In genomic region chr19:46746281-46746965, GRCh38 we compare ENCODE assay signal across 7 cellular contexts. TPM values are rescaled to one million over a fixed set of nuclear protein-coding genes. Genes with fewer than 3 reads are reported as not detected.
DNase-seq lines count a peak whose midpoint lies in the region; ATAC-seq and TF ChIP-seq lines count a peak whose summit lies in the region.

TSS of gene STRN4 (minus strand) at chr19:46746450. CDS start at chr19:46746430, 20 bp downstream.

- peak within 1 kb of the TSS; percentile 92 for H3K27ac Mint-ChIP-seq in neural progenitor cell

- no peaks in the 10 kb centered on the region for H3K9me3 ChIP-seq in OCI-LY7 (ENCODE audit: low read length)
- H3K9me3 ChIP-seq in neural progenitor cell (ENCODE audit: low read depth), result no peaks in the 10 kb centered on the region
- H3K9me3 ChIP-seq in tibial nerve, result no peaks in the 10 kb centered on the region

- TF ChIP-seq EP300 in tibial nerve (IDR thresholded peaks at IDR 0.05), result no peak

- peak within 1 kb of the TSS; percentile 96 for H3K9ac ChIP-seq in neural progenitor cell

- POLR2A ChIA-PET in OCI-LY7 (lab: Charles Lee), result no interaction called here

- no peaks in the 10 kb centered on the region for H3K9me3 Mint-ChIP-seq in neural progenitor cell

- intact Hi-C loops in OCI-LY7 (cut with micrococcal nuclease; ENCODE audit: unreplicated experiment), result no loop called here

- H3K27me3 ChIP-seq in neural progenitor cell, result no peaks in the 10 kb centered on the region
- H3K27me3 ChIP-seq in tibial nerve, result no peaks in the 10 kb centered on the region

- peaks cover 46% of the 10 kb centered on the region for H3K4me1 Mint-ChIP-seq in neural progenitor cell

- ATAC-seq in HG02973 (IDR thresholded peaks at IDR 0.05; ENCODE audit: unreplicated experiment), result peak; percentile 37

- H3K27me3 Mint-ChIP-seq in neural progenitor cell (ENCODE audit: insufficient read depth, low read depth), result peaks cover 7% of the 10 kb centered on the region

- peak within 1 kb of the TSS; percentile 98 for H3K4me3 Mint-ChIP-seq in neural progenitor cell

- peak within 1 kb of the TSS; percentile 99 for H3K4me3 ChIP-seq in OCI-LY7 (ENCODE audit: low read depth, low read length, poor library complexity, severe bottlenecking)
- peak within 1 kb of the TSS; percentile 80 to 89 for H3K4me3 ChIP-seq in foreskin fibroblast (ENCODE audit: low read depth in 1 of 2, low read length in 2 of 2)
- peak within 1 kb of the TSS; percentile 100 for H3K4me3 ChIP-seq in neural progenitor cell
- peak within 1 kb of the TSS; percentile 95 to 99 (median 96) for H3K4me3 ChIP-seq in tibial nerve

- H3K4me2 ChIP-seq in OCI-LY7 (ENCODE audit: low read length) (peak within 1 kb of the TSS; percentile 87), neural progenitor cell (peak within 1 kb of the TSS; percentile 92)

- BruUV-seq in OCI-LY7 (replicated peaks; lab: Mats Ljungman, UMichigan), result no TSS peak

- peaks cover 25% of the 10 kb centered on the region for H3F3A ChIP-seq in neural progenitor cell (ENCODE audit: low read depth)

- DNase-seq in OCI-LY7 (ENCODE audit: low spot score) (peak; percentile 79), foreskin fibroblast (peak; percentile 57 to 84), neural progenitor cell (ENCODE audit: low spot score) (peak; percentile 88), tibial nerve (ENCODE audit: low spot score in 2 of 2) (no peak)
- DNase-seq in activated effector memory CD4-positive, alpha-beta T cell treated with anti-CD3 and anti-CD28 coated beads, Interleukin-2, amount 50 U/mL, for 16 hours, result peak; percentile 86

- H3K27ac ChIP-seq in OCI-LY7 (ENCODE audit: low read depth, low read length, poor library complexity, severe bottlenecking) (peak within 1 kb of the TSS; percentile 62), neural progenitor cell (no peak within 1 kb of the TSS), tibial nerve (peak within 1 kb of the TSS; percentile 95 to 98 (median 98))

- H3K4me1 ChIP-seq in OCI-LY7 (ENCODE audit: insufficient read depth, low read length, poor library complexity, severe bottlenecking), result peaks cover 51% of the 10 kb centered on the region
- peaks cover 10% of the 10 kb centered on the region for H3K4me1 ChIP-seq in neural progenitor cell
- peaks cover 4 to 51% (median 37%) of the 10 kb centered on the region in 4 donors for H3K4me1 ChIP-seq in tibial nerve

- CTCF ChIA-PET in OCI-LY7 (lab: Charles Lee; ENCODE audit: unreplicated experiment), result no interaction called here

- H2AFZ ChIP-seq in OCI-LY7 (ENCODE audit: low read length) (peak within 1 kb of the TSS; percentile 49; the same call in 1 of the 2 replicates), neural progenitor cell (replicated peaks) (peak within 1 kb of the TSS; percentile 99)

- H4K20me1 ChIP-seq in OCI-LY7 (ENCODE audit: insufficient read depth, low read length) (peaks cover 15% of the 10 kb centered on the region; the same call in 1 of the 2 replicates), neural progenitor cell (ENCODE audit: low read depth) (peaks cover 41% of the 10 kb centered on the region)

- TF ChIP-seq POLR2A in GM15510 (IDR thresholded peaks at IDR 0.05; ENCODE audit: borderline replicate concordance, extremely low read depth, insufficient read length) (peak; percentile 57), tibial nerve (IDR thresholded peaks at IDR 0.05) (peak; percentile 53 to 85)

- H3K79me2 ChIP-seq in OCI-LY7 (ENCODE audit: insufficient read depth, low read depth, low read length) (peaks cover 44% of the 10 kb centered on the region), neural progenitor cell (ENCODE audit: low read depth) (peaks cover 68% of the 10 kb centered on the region)

- H3K36me3 Mint-ChIP-seq in neural progenitor cell, result peaks cover 12% of the 10 kb centered on the region

- TF ChIP-seq CTCF in OCI-LY7 (conservative IDR thresholded peaks at IDR 0.05; ENCODE audit: low read length), result no peak
- TF ChIP-seq CTCF in foreskin fibroblast (IDR thresholded peaks at IDR 0.05; ENCODE audit: low read depth, low read length), result no peak
- TF ChIP-seq CTCF in neural progenitor cell (IDR thresholded peaks at IDR 0.05), result no peak
- TF ChIP-seq CTCF in tibial nerve (IDR thresholded peaks at IDR 0.05), result no peak

- no peaks in the 10 kb centered on the region for H3K9me2 ChIP-seq in OCI-LY7 (ENCODE audit: insufficient read depth, low read length)

- peaks cover 35% of the 10 kb centered on the region for H3K36me3 ChIP-seq in OCI-LY7 (ENCODE audit: insufficient read depth, low read length)
- H3K36me3 ChIP-seq in neural progenitor cell, result peaks cover 3% of the 10 kb centered on the region
- H3K36me3 ChIP-seq in tibial nerve, result peaks cover 0 to 28% (median 0%) of the 10 kb centered on the region in 3 donors

- 2% methylated on average over 8 to 22 of the region's 73 CpGs for whole genome bisulfite sequencing in tibial nerve, 2 donors

RNA-seq across cellular contexts. Expression of gene STRN4, which starts in this region (rescaled TPM):
- total RNA-seq in OCI-LY7 (2014; rRNA removed; shearing (Covaris generic)), result 77.8 and 115 TPM in 2 replicates
- 68.0 and 77.3 TPM in 2 replicates for total RNA-seq in OCI-LY7 (2022)
- 54.1 and 149 TPM in 2 replicates for total RNA-seq in neural progenitor cell (ENCODE audit: low replicate concordance)
- total RNA-seq in tibial nerve, result 100 to 1,000 TPM in 1 of 4 donors, 10 to 100 TPM in 3; 77.4 to 127 (median 87.4) TPM

Comparison
In these comparisons a context has a peak if more than half of its experiments do, and no peak if none do; other contexts are left out.
1. DNase-seq: peak in OCI-LY7 (single experiment), activated effector memory CD4-positive, alpha-beta T cell treated with anti-CD3 and anti-CD28 coated beads, Interleukin-2, amount 50 U/mL, for 16 hours (single experiment), foreskin fibroblast (2 of 2) and neural progenitor cell (single experiment); none in tibial nerve (0 of 2).
2. Peak in every context shown above with its lines, with median percentiles within 50 percentile points of each other: H3K4me3 ChIP-seq.